Comparison of ENCODE assay signal across 25 cellular contexts in genomic region chr7:49037348-49038210, GRCh38.
"Had no signal": no experiment of that assay in that cellular context is flagged by ENCODE, and none has a peak within 500 bp of the region (broad histone marks: within the 10 kb centered on the region; RNA-seq: fewer than 3 reads in every experiment).

No MANE protein-coding gene starts in this region.

- H3K9me3 Mint-ChIP-seq: activated naive CD4-positive, alpha-beta T cell treated with anti-CD3 and anti-CD28 coated beads for 36 hours; T-helper 1 cell treated with Interleukin-12 subunit alpha and Interleukin-12 subunit beta and Interleukin-4 antibody, amounts not matched to agents 30 μg/mL and 1 μg/mL, for 36 hours had no signal

- H3K36me3 ChIP-seq: cardiac muscle cell, right lobe of liver, tibial nerve had no signal

- H3K36me3 Mint-ChIP-seq: activated CD4-positive, alpha-beta memory T cell treated with anti-CD3 and anti-CD28 coated beads for 36 hours; memory B cell; stimulated activated effector memory CD8-positive, alpha-beta T cell treated with anti-CD3 and anti-CD28 coated beads, Interleukin-12 subunit alpha, Interleukin-12 subunit beta, amount 100 ng/mL, for 72 hours had no signal

- H3K79me2 ChIP-seq: hepatocyte had no signal

- H3K4me1 ChIP-seq: body of pancreas, foreskin keratinocyte, right lobe of liver, tibial nerve had no signal

- H3K4me3 Mint-ChIP-seq: activated CD4-positive, alpha-beta memory T cell treated with anti-CD3 and anti-CD28 coated beads for 36 hours; activated naive CD4-positive, alpha-beta T cell treated with anti-CD3 and anti-CD28 coated beads for 36 hours; memory B cell; stimulated activated effector memory CD8-positive, alpha-beta T cell treated with anti-CD3 and anti-CD28 coated beads, Interleukin-12 subunit alpha, Interleukin-12 subunit beta, amount 100 ng/mL, for 72 hours; stimulated activated naive CD8-positive, alpha-beta T cell treated with anti-CD3 and anti-CD28 coated beads, Interleukin-15, amount 100 ng/mL, for 72 hours; T-helper 1 cell treated with Interleukin-12 subunit alpha and Interleukin-12 subunit beta and Interleukin-4 antibody, amounts not matched to agents 30 μg/mL and 1 μg/mL, for 36 hours had no signal

- H3K27ac ChIP-seq: body of pancreas, cardiac muscle cell, foreskin keratinocyte, hepatocyte, right lobe of liver, skin epidermis, tibial nerve had no signal

- H3K4me2 ChIP-seq: hepatocyte had no signal

- H3K27me3 Mint-ChIP-seq: activated CD4-positive, alpha-beta memory T cell treated with anti-CD3 and anti-CD28 coated beads for 36 hours; memory B cell; stimulated activated naive CD8-positive, alpha-beta T cell treated with anti-CD3 and anti-CD28 coated beads, Interleukin-15, amount 100 ng/mL, for 72 hours had no signal

- H3K27ac Mint-ChIP-seq: activated CD4-positive, alpha-beta memory T cell treated with anti-CD3 and anti-CD28 coated beads for 36 hours; activated naive CD4-positive, alpha-beta T cell treated with anti-CD3 and anti-CD28 coated beads for 36 hours; memory B cell; stimulated activated effector memory CD8-positive, alpha-beta T cell treated with anti-CD3 and anti-CD28 coated beads, Interleukin-12 subunit alpha, Interleukin-12 subunit beta, amount 100 ng/mL, for 72 hours; T-helper 1 cell treated with Interleukin-12 subunit alpha and Interleukin-12 subunit beta and Interleukin-4 antibody, amounts not matched to agents 30 μg/mL and 1 μg/mL, for 36 hours had no signal

- H3K27me3 ChIP-seq: body of pancreas, cardiac muscle cell, foreskin keratinocyte, hepatocyte, right lobe of liver, tibial nerve had no signal

- ATAC-seq: body of pancreas; foreskin keratinocyte; left cardiac atrium; mucosa of descending colon; right lobe of liver; stimulated activated effector memory CD8-positive, alpha-beta T cell treated with anti-CD3 and anti-CD28 coated beads, Interleukin-12 subunit alpha, Interleukin-12 subunit beta, amount 100 ng/mL, for 72 hours had no signal

- H3K4me1 Mint-ChIP-seq: memory B cell; stimulated activated effector memory CD8-positive, alpha-beta T cell treated with anti-CD3 and anti-CD28 coated beads, Interleukin-12 subunit alpha, Interleukin-12 subunit beta, amount 100 ng/mL, for 72 hours; stimulated activated naive CD8-positive, alpha-beta T cell treated with anti-CD3 and anti-CD28 coated beads, Interleukin-15, amount 100 ng/mL, for 72 hours had no signal

- H3K4me3 ChIP-seq: body of pancreas, cardiac muscle cell, hepatocyte, mucosa of descending colon, right lobe of liver, skin epidermis, tibial nerve had no signal

- H2AFZ ChIP-seq: hepatocyte had no signal

- DNase-seq: activated CD4-positive, alpha-beta memory T cell treated with anti-CD3 and anti-CD28 coated beads for 36 hours; activated CD4-positive, alpha-beta T cell treated with anti-CD3 and anti-CD28 coated beads for 48 hours; activated effector memory CD4-positive, alpha-beta T cell treated with Interleukin-2 at 50 U/mL for 16 hours; activated naive CD4-positive, alpha-beta T cell treated with anti-CD3 and anti-CD28 coated beads for 36 hours; activated T-cell treated with anti-CD3 and anti-CD28 coated beads, Interleukin-2, amount 50 U/mL, for 48 hours; amygdala; body of pancreas; cortex of kidney; erythroblast; foreskin keratinocyte; glutamatergic neuron; islet precursor cell; left cardiac atrium; mucosa of descending colon; posterior cingulate gyrus; right lobe of liver; stimulated activated CD4-positive, alpha-beta T cell treated with anti-CD3 and anti-CD28 coated beads, Interleukin-2, amount 100 ng/mL, for 24 hours; stimulated activated naive CD8-positive, alpha-beta T cell treated with anti-CD3 and anti-CD28 coated beads, Interleukin-15, amount 100 ng/mL, for 72 hours had no signal

- H3K9me3 ChIP-seq: body of pancreas, right lobe of liver, tibial nerve had no signal
